In the genomic region with DNA sequence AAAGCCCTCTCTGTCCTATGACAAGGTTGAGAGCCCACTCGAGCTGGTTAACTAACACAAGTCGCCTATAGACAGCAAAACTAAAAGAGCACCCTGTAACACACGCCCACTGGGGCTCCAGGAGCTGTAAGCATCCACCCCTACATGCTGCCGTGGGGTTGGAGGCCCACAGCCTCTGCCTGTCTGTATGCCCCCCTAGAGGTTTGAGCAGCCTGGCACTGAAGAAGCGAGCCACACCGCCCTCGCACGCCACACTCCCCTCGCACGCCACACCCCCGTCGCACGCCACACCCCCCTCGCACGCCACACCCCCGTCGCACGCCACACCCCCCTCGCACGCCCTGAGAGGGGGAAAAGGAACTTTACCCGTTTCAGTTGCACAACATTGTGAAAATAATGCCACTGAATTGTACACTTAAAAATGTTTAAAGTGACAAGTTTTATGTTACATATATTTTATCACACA, we compare ENCODE assay signal across 7 cellular contexts. TPM values are rescaled to one million over a fixed set of nuclear protein-coding genes. Genes with fewer than 3 reads are reported as not detected.
DNase-seq lines count a peak whose midpoint lies in the region; ATAC-seq and TF ChIP-seq lines count a peak whose summit lies in the region.

No MANE protein-coding gene starts in this region.

- H2BK5ac ChIP-seq in IMR-90 (ENCODE audit: low read depth, low read length, poor library complexity, severe bottlenecking): no peak overlapping the region

- H3K79me1 ChIP-seq in IMR-90 (ENCODE audit: low read depth in 1 of 2, low read length in 2 of 2): no peaks in the 10 kb centered on the region

- intact Hi-C loops in IMR-90 (cut with micrococcal nuclease) (no loop called here), Right ventricle myocardium superior (cut with DNase I) (no loop called here)

- no peak overlapping the region for H4K5ac ChIP-seq in IMR-90 (ENCODE audit: low read depth, low read length)

- H2BK15ac ChIP-seq in IMR-90 (ENCODE audit: low read depth, low read length): no peak overlapping the region

- H3K9me3 ChIP-seq in IMR-90 (ENCODE audit: control insufficient read depth, insufficient read depth, low read length): no peaks in the 10 kb centered on the region

- peaks cover 30% of the 10 kb centered on the region for H3K27me3 ChIP-seq in IMR-90 (ENCODE audit: control insufficient read depth, insufficient read depth, low read length)

- TF ChIP-seq POLR2A in IMR-90 (IDR thresholded peaks at IDR 0.05; ENCODE audit: low read depth, low read length): no peak

- H3K4me1 ChIP-seq in IMR-90 (ENCODE audit: control insufficient read depth, insufficient read depth, low read length): no peaks in the 10 kb centered on the region
- peaks cover 2% of the 10 kb centered on the region for H3K4me1 ChIP-seq in urinary bladder (ENCODE audit: insufficient read depth)

- no peak for TF ChIP-seq CTCF in IMR-90 (conservative IDR thresholded peaks at IDR 0.05; ENCODE audit: low read depth, low read length)

- TF ChIP-seq RAD21 in IMR-90 (IDR thresholded peaks at IDR 0.05; ENCODE audit: low read length): no peak

- in situ Hi-C loops in IMR-90 (cut with MboI; ENCODE audit: low sequenced_read_pairs): no loop called here

- H3K27me3 Mint-ChIP-seq in activated naive CD4-positive, alpha-beta T cell treated with anti-CD3 and anti-CD28 coated beads, Interleukin-2, amount 10 ng/mL, durations not matched to agents 7 days and 5 days: peaks cover 15% of the 10 kb centered on the region

- no peak overlapping the region for H2AK5ac ChIP-seq in IMR-90 (ENCODE audit: low read depth, low read length)

- no peak overlapping the region for H2BK20ac ChIP-seq in IMR-90 (ENCODE audit: low read depth, low read length)

- POLR2A ChIA-PET in IMR-90 (lab: Charles Lee; ENCODE audit: unreplicated experiment): no interaction called here

- no TSS peak for BruUV-seq in IMR-90 (replicated peaks; lab: Mats Ljungman, UMichigan)

- H2BK120ac ChIP-seq in IMR-90 (ENCODE audit: low read depth, low read length): no peak overlapping the region

- peak; percentile 13 for DNase-seq in IMR-90
- DNase-seq in SK-N-DZ (ENCODE audit: low spot score): peak; percentile 18
- DNase-seq in activated naive CD4-positive, alpha-beta T cell treated with anti-CD3 and anti-CD28 coated beads, Interleukin-2, amount 10 ng/mL, durations not matched to agents 7 days and 5 days: peak; percentile 83
- DNase-seq in Right ventricle myocardium superior: peak; percentile 77
- DNase-seq in putamen (ENCODE audit: low spot score): peak; percentile 10

- H2AK9ac ChIP-seq in IMR-90 (replicated peaks; ENCODE audit: low read depth, low read length, poor library complexity): no peak overlapping the region

- H4K20me1 ChIP-seq in IMR-90 (ENCODE audit: insufficient read depth, low read length): no peaks in the 10 kb centered on the region

- no peak overlapping the region for H3K56ac ChIP-seq in IMR-90 (ENCODE audit: extremely low read depth, insufficient read depth, low read length)

- H3K4me3 Mint-ChIP-seq in activated naive CD4-positive, alpha-beta T cell treated with anti-CD3 and anti-CD28 coated beads, Interleukin-2, amount 10 ng/mL, durations not matched to agents 7 days and 5 days: peak overlapping the region; percentile 60

- 20% methylated on average over 1 of the region's 21 CpGs; no CpG with 5 or more reads in 1 of the 2 experiments for WGBS in IMR-90 (ENCODE audit: extremely low coverage in 2 of 2, insufficient read length in 1 of 2), 2 experiments
- WGBS in urinary bladder: under 1% methylated on average over 21 of the region's 21 CpGs

- no peak overlapping the region for H3K27ac ChIP-seq in IMR-90 (ENCODE audit: insufficient read depth, low read length)
- no peak overlapping the region for H3K27ac ChIP-seq in urinary bladder (ENCODE audit: low read depth)

- no peak overlapping the region for H3K23ac ChIP-seq in IMR-90 (ENCODE audit: low read depth, low read length)

- CTCF ChIA-PET in IMR-90 (lab: Yijun Ruan, JAX): interaction anchor here (0.5 to 0.6 kb wide), 2 partner anchors 208 to 578 kb away, joined by 3 read pairs; no protein-coding TSS in a partner anchor
- CTCF ChIA-PET in activated naive CD4-positive, alpha-beta T cell treated with anti-CD3 and anti-CD28 coated beads, Interleukin-2, amount 10 ng/mL, durations not matched to agents 7 days and 5 days (lab: Charles Lee): interaction anchor here (0.7 to 0.9 kb wide), 5 partner anchors 27 to 67 kb away, joined by 3 to 4 read pairs (median 3); no protein-coding TSS in a partner anchor

- ATAC-seq in GM18502 (IDR thresholded peaks at IDR 0.05; ENCODE audit: poor library complexity, unreplicated experiment) (peak; percentile 46), IMR-90 (ENCODE audit: low read depth) (peak; percentile 99), Right ventricle myocardium superior (ENCODE audit: poor library complexity) (peak; percentile 99)

- peak overlapping the region; percentile 99 for H3K4me2 ChIP-seq in IMR-90 (ENCODE audit: low read depth, low read length)

- peak overlapping the region; percentile 38 for H3K4me3 ChIP-seq in IMR-90 (ENCODE audit: insufficient read depth, low read depth, low read length)
- H3K4me3 ChIP-seq in urinary bladder (ENCODE audit: low read depth, low read length): peak overlapping the region; percentile 21

- no peak overlapping the region for H3K14ac ChIP-seq in IMR-90 (replicated peaks; ENCODE audit: low read depth, low read length)

- no peak overlapping the region for H3K4ac ChIP-seq in IMR-90 (ENCODE audit: low read depth, low read length)

- no peaks in the 10 kb centered on the region for H3K36me3 ChIP-seq in IMR-90 (ENCODE audit: control insufficient read depth, insufficient read depth, low read length)
- H3K36me3 ChIP-seq in urinary bladder (ENCODE audit: insufficient read depth): no peaks in the 10 kb centered on the region

- dilution Hi-C loops in IMR-90 (cut with HindIII; ENCODE audit: low sequenced_read_pairs, unreplicated experiment): no loop called here

- H2AFZ ChIP-seq in IMR-90 (replicated peaks; ENCODE audit: low read length, poor library complexity): peak overlapping the region; percentile 89

- H4K8ac ChIP-seq in IMR-90 (ENCODE audit: low read depth in 2 of 2, low read length in 2 of 2): no peak overlapping the region

- no peak overlapping the region for H3K27ac Mint-ChIP-seq in activated naive CD4-positive, alpha-beta T cell treated with anti-CD3 and anti-CD28 coated beads, Interleukin-2, amount 10 ng/mL, durations not matched to agents 7 days and 5 days

- H3K18ac ChIP-seq in IMR-90 (ENCODE audit: low read depth, low read length): no peak overlapping the region

- H3K9ac ChIP-seq in IMR-90 (ENCODE audit: low read depth, low read length): no peak overlapping the region

- no peaks in the 10 kb centered on the region for H3K9me1 ChIP-seq in IMR-90 (ENCODE audit: insufficient read depth, low read length)

- H3K36me3 Mint-ChIP-seq in activated naive CD4-positive, alpha-beta T cell treated with anti-CD3 and anti-CD28 coated beads, Interleukin-2, amount 10 ng/mL, durations not matched to agents 7 days and 5 days: no peaks in the 10 kb centered on the region

- peaks cover 12% of the 10 kb centered on the region for H3K4me1 Mint-ChIP-seq in activated naive CD4-positive, alpha-beta T cell treated with anti-CD3 and anti-CD28 coated beads, Interleukin-2, amount 10 ng/mL, durations not matched to agents 7 days and 5 days

- H3K9me3 Mint-ChIP-seq in activated naive CD4-positive, alpha-beta T cell treated with anti-CD3 and anti-CD28 coated beads, Interleukin-2, amount 10 ng/mL, durations not matched to agents 7 days and 5 days: no peaks in the 10 kb centered on the region

- no peak overlapping the region for H4K91ac ChIP-seq in IMR-90 (ENCODE audit: insufficient read depth, low read depth, low read length)

TF ChIP-seq in IMR-90, 13 proteins besides CTCF, POLR2A, EP300 and RAD21 (continues in another document):
- TF ChIP-seq SMC3 (IDR thresholded peaks at IDR 0.05; ENCODE audit: low read depth, low read length): no peak
- peak; percentile 8; the same call in 1 of the 2 replicates for TF ChIP-seq MXI1 (IDR thresholded peaks at IDR 0.05; ENCODE audit: borderline replicate concordance, low read depth, low read length)
- no peak for TF ChIP-seq FOS (IDR thresholded peaks at IDR 0.05; ENCODE audit: low read depth, low read length)
- peak; percentile 64 for TF ChIP-seq CEBPB (IDR thresholded peaks at IDR 0.05; ENCODE audit: low read depth, low read length)

RNA-seq across cellular contexts. Expression of gene HMGCL, which starts 13.2 kb away (rescaled TPM):
- 31.9 and 33.5 TPM in 2 replicates for total RNA-seq in IMR-90 (2012; rRNA removed)
- 25.3 and 30.6 TPM in 2 replicates for polyA plus RNA-seq in IMR-90 (2012; rRNA removed)
- 15.7 and 28.3 TPM in 2 replicates for polyA plus RNA-seq in IMR-90 (2012; cell fraction: cytosol; rRNA removed)
- 17.3 and 23.9 TPM in 2 replicates for polyA plus RNA-seq in IMR-90 (2012; cell fraction: nucleus; rRNA removed; ENCODE audit: low replicate concordance)
- polyA plus RNA-seq in SK-N-DZ (2014; cell fraction: cytosol; rRNA removed): 13.1 and 17.3 TPM in 2 replicates
- polyA plus RNA-seq in SK-N-DZ (2014; cell fraction: nucleus; rRNA removed): 9.5 and 13.6 TPM in 2 replicates
- total RNA-seq in Right ventricle myocardium superior: 34.3 TPM
- total RNA-seq in urinary bladder: 29.3 TPM
- polyA plus RNA-seq in urinary bladder: 42.3 TPM

RNA-seq across cellular contexts. Expression of gene FUCA1, which starts 29.7 kb away (rescaled TPM):
- total RNA-seq in IMR-90 (2012; rRNA removed) (2.8 and 2.9 TPM in 2 replicates), Right ventricle myocardium superior (12.3 TPM), urinary bladder (34.9 TPM)
- polyA plus RNA-seq in IMR-90 (2012; rRNA removed) (2.5 and 3.5 TPM in 2 replicates), urinary bladder (37.0 TPM)
- 1.7 and 2.7 TPM in 2 replicates for polyA plus RNA-seq in IMR-90 (2012; cell fraction: cytosol; rRNA removed)
- polyA plus RNA-seq in IMR-90 (2012; cell fraction: nucleus; rRNA removed; ENCODE audit: low replicate concordance): 0.67 and 3.0 TPM in 2 replicates
- polyA plus RNA-seq in SK-N-DZ (2014; cell fraction: cytosol; rRNA removed): 3.7 and 4.1 TPM in 2 replicates
- 1.8 and 2.4 TPM in 2 replicates for polyA plus RNA-seq in SK-N-DZ (2014; cell fraction: nucleus; rRNA removed)

RNA-seq across cellular contexts. Expression of gene GALE, which starts 37.9 kb away (rescaled TPM):
- total RNA-seq in IMR-90 (2012; rRNA removed) (28.3 and 31.7 TPM in 2 replicates), Right ventricle myocardium superior (5.3 TPM), urinary bladder (11.2 TPM)
- polyA plus RNA-seq in IMR-90 (2012; rRNA removed) (39.9 and 44.5 TPM in 2 replicates), urinary bladder (20.2 TPM)
- 35.1 and 46.3 TPM in 2 replicates for polyA plus RNA-seq in IMR-90 (2012; cell fraction: cytosol; rRNA removed)
- polyA plus RNA-seq in IMR-90 (2012; cell fraction: nucleus; rRNA removed; ENCODE audit: low replicate concordance): 56.9 and 85.3 TPM in 2 replicates
- polyA plus RNA-seq in SK-N-DZ (2014; cell fraction: cytosol; rRNA removed): 36.4 and 42.1 TPM in 2 replicates
- polyA plus RNA-seq in SK-N-DZ (2014; cell fraction: nucleus; rRNA removed): 63.3 TPM in 2 replicates

RNA-seq across cellular contexts. Expression of gene LYPLA2, which starts 47.5 kb away (rescaled TPM):
- total RNA-seq in IMR-90 (2012; rRNA removed) (43.9 and 44.3 TPM in 2 replicates), Right ventricle myocardium superior (26.8 TPM), urinary bladder (15.8 TPM)
- polyA plus RNA-seq in IMR-90 (2012; rRNA removed) (78.6 and 88.5 TPM in 2 replicates), urinary bladder (40.6 TPM)
- polyA plus RNA-seq in IMR-90 (2012; cell fraction: cytosol; rRNA removed): 47.5 and 98.1 TPM in 2 replicates
- 93.3 and 237 TPM in 2 replicates for polyA plus RNA-seq in IMR-90 (2012; cell fraction: nucleus; rRNA removed; ENCODE audit: low replicate concordance)
- polyA plus RNA-seq in SK-N-DZ (2014; cell fraction: cytosol; rRNA removed): 75.8 and 76.5 TPM in 2 replicates
- 95.2 and 101 TPM in 2 replicates for polyA plus RNA-seq in SK-N-DZ (2014; cell fraction: nucleus; rRNA removed)

Comparison
In these comparisons a context has a peak if more than half of its experiments do, and no peak if none do; other contexts are left out.
1. ATAC-seq: peak in every context shown above with its lines; median percentile 99 in IMR-90; 99 in Right ventricle myocardium superior; 46 in GM18502.
2. DNase-seq: peak in every context shown above with its lines; median percentile 83 in activated naive CD4-positive, alpha-beta T cell treated with anti-CD3 and anti-CD28 coated beads, Interleukin-2, amount 10 ng/mL, durations not matched to agents 7 days and 5 days; 77 in Right ventricle myocardium superior; 18 in SK-N-DZ; 13 in IMR-90; 10 in putamen.